In the genomic region with DNA sequence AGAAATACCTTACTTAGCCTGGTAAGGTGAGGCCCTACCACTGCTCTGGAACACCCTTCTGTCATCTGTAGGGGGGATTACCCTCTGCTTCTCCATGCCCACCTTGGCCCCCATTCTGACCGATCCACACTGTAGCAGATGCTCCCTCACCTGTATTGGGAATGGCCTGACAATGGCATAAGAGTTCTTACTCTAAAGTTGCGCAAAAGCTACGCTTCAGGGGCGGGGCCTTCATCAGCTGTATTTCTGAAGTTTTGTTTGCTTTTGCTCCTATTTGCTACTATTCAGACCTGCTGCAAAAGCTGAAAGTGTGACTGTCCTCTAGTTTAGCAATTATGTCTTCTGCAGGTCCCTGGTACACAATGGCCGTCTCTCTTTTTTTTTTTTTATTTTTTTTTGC, we compare ENCODE assay signal across 34 cellular contexts.
"Had no signal": no experiment of that assay in that cellular context is flagged by ENCODE, and none has a peak within 500 bp of the region (broad histone marks: within the 10 kb centered on the region; RNA-seq: fewer than 3 reads in every experiment).

No MANE protein-coding gene starts in this region.

- DNase-seq: Karpas-422, Kasumi-1, KG1, MG63, MM.1S, MV-4-11, NCI-H1048, NCI-H1092, NCI-H1092 treated with DMSO at 0.1 percent for 48 hours, NCI-H1105, NCI-H1105 treated with DMSO at 0.1 percent for 48 hours, NCI-H1417, NCI-H1417 treated with DMSO at 0.1 percent for 48 hours, NCI-H1436, NCI-H1436 treated with DMSO at 0.1 percent for 48 hours, NCI-H146, NCI-H1694, NCI-H1694 treated with DMSO at 0.1 percent for 48 hours, NCI-H187, NCI-H187 treated with DMSO at 0.1 percent for 48 hours, NCI-H1930, NCI-H2029, NCI-H2029 treated with DMSO at 0.1 percent for 48 hours, NCI-H2081, NCI-H2081 treated with DMSO at 0.1 percent for 48 hours, NCI-H2107, NCI-H2171, NCI-H2171 treated with DMSO at 0.1 percent for 48 hours, NCI-H2227 treated with DMSO at 0.1 percent for 48 hours, NCI-H226, NCI-H345, NCI-H446, NCI-H446 treated with DMSO at 0.1 percent for 48 hours had no signal

- H3K4me3 ChIP-seq: MG63 had no signal

- H3K27ac ChIP-seq: KMS-11 had no signal

- H3K9me3 ChIP-seq: MG63 had no signal

- H3K36me3 ChIP-seq: MG63 had no signal
